In genomic region chr3:86178095-86178494, GRCh38 we compare ENCODE assay signal across 21 cellular contexts.
DNase-seq lines count a peak whose midpoint lies in the region; ATAC-seq, FAIRE-seq and TF ChIP-seq lines count a peak whose summit lies in the region.
"Had no signal": no experiment of that assay in that cellular context is flagged by ENCODE, and none has a peak within 500 bp of the region (broad histone marks: within the 10 kb centered on the region; RNA-seq: fewer than 3 reads in every experiment).

No MANE protein-coding gene starts in this region.

- H3K27ac ChIP-seq in GM23338 (ENCODE audit: low read depth), result no peak overlapping the region
- no peak overlapping the region for H3K27ac ChIP-seq in PC-9
- H3K27ac ChIP-seq: A549; BLaER1 treated with 17β-estradiol and CSF1 and Interleukin-3, amounts not matched to agents 10 nM and 100 nM; C4-2B had no signal

- no TSS peak for BruUV-seq in PC-9 (replicated peaks; lab: Mats Ljungman, UMichigan)

- peak overlapping the region; percentile 79 for H3K27ac Mint-ChIP-seq in GM23338
- H3K27ac Mint-ChIP-seq: B cell; CD4-positive, alpha-beta T cell; CD8-positive, alpha-beta T cell had no signal

- no peak for ATAC-seq in GM23338
- ATAC-seq: A549; CD8-positive, alpha-beta T cell had no signal

- CTCF ChIA-PET in PC-9 (lab: Charles Lee), result no interaction called here

- DNase-seq in GM23338 (ENCODE audit: low spot score), result no peak
- no peak for DNase-seq in frontal cortex (ENCODE audit: low spot score in 2 of 2)
- no peak for DNase-seq in activated T-cell treated with anti-CD3 and anti-CD28 coated beads, Interleukin-2, amount 50 U/mL, for 48 hours
- no peak for DNase-seq in NCI-H510A treated with DMSO at 0.1 percent for 48 hours (lab: John Stamatoyannopoulos, UW)
- no peak for DNase-seq in PC-9
- DNase-seq: 8988T; AML-193; Caco-2; Calu3; CD4-positive, alpha-beta T cell; CD8-positive, alpha-beta T cell; DMS79 treated with DMSO at 0.1 percent for 48 hours; GF-D8 had no signal

- no peaks in the 10 kb centered on the region for H3K9me3 ChIP-seq in PC-9 (ENCODE audit: insufficient read depth, low read depth)
- H3K9me3 ChIP-seq: A549; BLaER1 treated with 17β-estradiol and CSF1 and Interleukin-3, amounts not matched to agents 10 nM and 100 nM; Caco-2 had no signal

- H3K4me3 Mint-ChIP-seq in GM23338, result no peak overlapping the region
- H3K4me3 Mint-ChIP-seq: B cell; CD4-positive, alpha-beta T cell; CD8-positive, alpha-beta T cell had no signal

- H3K9me3 Mint-ChIP-seq in GM23338, result no peaks in the 10 kb centered on the region

- H3K27me3 ChIP-seq in GM23338 (ENCODE audit: insufficient read depth) (no peaks in the 10 kb centered on the region), PC-9 (ENCODE audit: insufficient read depth, low read depth) (no peaks in the 10 kb centered on the region)
- H3K27me3 ChIP-seq: BLaER1 treated with 17β-estradiol and CSF1 and Interleukin-3, amounts not matched to agents 10 nM and 100 nM had no signal

- no peaks in the 10 kb centered on the region for H3K36me3 ChIP-seq in GM23338 (ENCODE audit: insufficient read depth)
- no peaks in the 10 kb centered on the region for H3K36me3 ChIP-seq in PC-9 (ENCODE audit: low read depth)
- H3K36me3 ChIP-seq: BLaER1 treated with 17β-estradiol and CSF1 and Interleukin-3, amounts not matched to agents 10 nM and 100 nM had no signal

- peaks cover 38% of the 10 kb centered on the region for H3K4me1 ChIP-seq in GM23338 (ENCODE audit: insufficient read depth)
- H3K4me1 ChIP-seq in PC-9 (replicated peaks; ENCODE audit: insufficient read depth), result no peaks in the 10 kb centered on the region
- H3K4me1 ChIP-seq: A549, Caco-2 had no signal

- H4K20me1 ChIP-seq in GM23338 (replicated peaks; ENCODE audit: insufficient read depth) (no peaks in the 10 kb centered on the region), PC-9 (ENCODE audit: insufficient read depth) (no peaks in the 10 kb centered on the region)
- H4K20me1 ChIP-seq: BLaER1 treated with 17β-estradiol and CSF1 and Interleukin-3, amounts not matched to agents 10 nM and 100 nM had no signal

- POLR2A ChIA-PET in PC-9 (lab: Charles Lee; ENCODE audit: unreplicated experiment), result no interaction called here

- H3F3A ChIP-seq in GM23338 (replicated peaks; ENCODE audit: low read depth) (no peaks in the 10 kb centered on the region), PC-9 (ENCODE audit: insufficient read depth, low read depth) (no peaks in the 10 kb centered on the region)

- no peak overlapping the region for H2AFZ ChIP-seq in GM23338
- H2AFZ ChIP-seq in PC-9, result no peak overlapping the region

- H3K9me2 ChIP-seq in GM23338 (ENCODE audit: insufficient read depth) (no peaks in the 10 kb centered on the region), PC-9 (ENCODE audit: insufficient read depth) (no peaks in the 10 kb centered on the region)

- H3K4me2 ChIP-seq in GM23338 (no peak overlapping the region), PC-9 (no peak overlapping the region)
- H3K4me2 ChIP-seq: A549; BLaER1 treated with 17β-estradiol and CSF1 and Interleukin-3, amounts not matched to agents 10 nM and 100 nM had no signal

- no peak for TF ChIP-seq CTCF in GM23338 (conservative IDR thresholded peaks at IDR 0.05; ENCODE audit: low read depth in 2 of 2)
- no peak for TF ChIP-seq CTCF in PC-9 (conservative IDR thresholded peaks at IDR 0.05)

- H3K36me3 Mint-ChIP-seq in GM23338 (ENCODE audit: low read depth), result no peaks in the 10 kb centered on the region; the same call in 2 of the 3 replicates
- H3K36me3 Mint-ChIP-seq: CD8-positive, alpha-beta T cell had no signal

- peaks cover 63% of the 10 kb centered on the region for H3K4me1 Mint-ChIP-seq in GM23338
- H3K4me1 Mint-ChIP-seq: B cell had no signal

- H3K4me3 ChIP-seq in GM23338 (no peak overlapping the region), PC-9 (no peak overlapping the region)
- H3K4me3 ChIP-seq: A549; BLaER1 treated with 17β-estradiol and CSF1 and Interleukin-3, amounts not matched to agents 10 nM and 100 nM had no signal

- intact Hi-C loops in PC-9 (cut with micrococcal nuclease; ENCODE audit: unreplicated experiment), result no loop called here

- H3K27me3 Mint-ChIP-seq in GM23338 (ENCODE audit: insufficient read depth, low read depth, poor library complexity), result peaks cover 3% of the 10 kb centered on the region
- H3K27me3 Mint-ChIP-seq: B cell; CD4-positive, alpha-beta T cell had no signal

- H3K79me2 ChIP-seq in GM23338 (replicated peaks; ENCODE audit: insufficient read depth), result no peaks in the 10 kb centered on the region
- H3K79me2 ChIP-seq in PC-9 (ENCODE audit: low read depth), result no peaks in the 10 kb centered on the region

- peak; percentile 61 for FAIRE-seq in frontal cortex (lab: Jason Lieb, UNC)
- FAIRE-seq: A549, D721Med, G401.6, GM12891, GM19239 had no signal

TF ChIP-seq in GM23338, 12 proteins besides CTCF, POLR2A, EP300 and RAD21:
- TF ChIP-seq EZH2phosphoT487 (IDR thresholded peaks at IDR 0.05; ENCODE audit: unreplicated experiment), result no peak
- TF ChIP-seq REST (IDR thresholded peaks at IDR 0.05; ENCODE audit: unreplicated experiment), result no peak
